1 cellular context compared by ENCODE assay signal in the genomic region with DNA sequence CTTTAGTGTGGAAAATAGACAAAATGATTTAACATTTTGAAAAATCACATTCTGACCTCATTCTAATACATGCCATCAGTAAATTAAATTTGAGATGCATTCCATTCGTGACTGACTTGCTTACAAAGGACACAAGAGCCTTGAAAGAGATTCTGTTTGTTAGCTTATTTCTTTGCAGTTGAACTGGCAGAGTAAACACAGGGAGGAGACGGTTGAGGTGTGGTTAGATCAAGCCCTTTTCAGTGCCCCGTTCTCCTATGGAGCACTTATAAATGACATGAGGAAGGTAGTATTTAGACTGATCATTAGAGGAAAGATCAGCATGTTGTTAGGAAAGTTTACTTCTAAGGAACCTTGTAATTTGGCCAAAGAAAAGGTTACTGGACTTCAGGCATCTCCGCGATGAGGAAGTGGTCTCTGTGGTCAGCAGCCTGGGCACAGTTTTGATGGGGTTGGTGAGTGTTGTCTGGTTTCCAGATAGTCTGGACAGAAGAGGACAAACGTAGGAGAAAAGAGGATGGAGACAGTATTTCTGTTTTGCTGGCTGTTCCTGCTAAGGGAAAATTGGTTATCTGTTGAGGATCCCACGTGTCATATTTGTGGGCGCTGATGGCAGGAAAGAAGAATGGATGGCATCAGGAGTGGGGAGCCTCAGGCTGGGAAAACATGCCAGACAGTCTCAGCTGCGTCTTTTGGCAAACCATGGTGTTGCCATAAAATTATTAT.
TF ChIP-seq lines count a peak whose summit lies in the region.

No MANE protein-coding gene starts in this region.

TF ChIP-seq in HepG2, 621 proteins besides CTCF, POLR2A, EP300 and RAD21 (continued from another document and continues in another):
- TF ChIP-seq ETS1 (CRISPR knock-in tag; IDR thresholded peaks at IDR 0.05) = no peak
- TF ChIP-seq SRSF1 (optimal IDR thresholded peaks at IDR 0.05; ENCODE audit: low read depth, low read length) = no peak
- TF ChIP-seq EHMT2 (IDR thresholded peaks at IDR 0.05; ENCODE audit: borderline replicate concordance, low read depth, low read length) = no peak
- TF ChIP-seq, protein P1, sequence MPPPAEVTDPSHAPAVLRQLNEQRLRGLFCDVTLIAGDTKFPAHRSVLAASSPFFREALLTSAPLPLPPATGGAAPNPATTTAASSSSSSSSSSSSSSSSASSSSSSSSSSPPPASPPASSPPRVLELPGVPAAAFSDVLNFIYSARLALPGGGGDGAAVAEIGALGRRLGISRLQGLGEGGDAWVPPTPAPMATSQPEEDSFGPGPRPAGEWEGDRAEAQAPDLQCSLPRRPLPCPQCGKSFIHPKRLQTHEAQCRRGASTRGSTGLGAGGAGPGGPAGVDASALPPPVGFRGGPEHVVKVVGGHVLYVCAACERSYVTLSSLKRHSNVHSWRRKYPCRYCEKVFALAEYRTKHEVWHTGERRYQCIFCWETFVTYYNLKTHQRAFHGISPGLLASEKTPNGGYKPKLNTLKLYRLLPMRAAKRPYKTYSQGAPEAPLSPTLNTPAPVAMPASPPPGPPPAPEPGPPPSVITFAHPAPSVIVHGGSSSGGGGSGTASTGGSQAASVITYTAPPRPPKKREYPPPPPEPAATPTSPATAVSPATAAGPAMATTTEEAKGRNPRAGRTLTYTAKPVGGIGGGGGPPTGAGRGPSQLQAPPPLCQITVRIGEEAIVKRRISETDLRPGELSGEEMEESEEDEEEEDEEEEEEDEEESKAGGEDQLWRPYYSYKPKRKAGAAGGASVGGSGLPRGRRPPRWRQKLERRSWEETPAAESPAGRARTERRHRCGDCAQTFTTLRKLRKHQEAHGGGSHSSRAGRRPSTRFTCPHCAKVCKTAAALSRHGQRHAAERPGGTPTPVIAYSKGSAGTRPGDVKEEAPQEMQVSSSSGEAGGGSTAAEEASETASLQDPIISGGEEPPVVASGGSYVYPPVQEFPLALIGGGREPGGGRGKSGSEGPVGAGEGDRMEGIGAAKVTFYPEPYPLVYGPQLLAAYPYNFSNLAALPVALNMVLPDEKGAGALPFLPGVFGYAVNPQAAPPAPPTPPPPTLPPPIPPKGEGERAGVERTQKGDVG (CRISPR knock-in tag; IDR thresholded peaks at IDR 0.05; ENCODE audit: borderline replicate concordance) = no peak
- TF ChIP-seq RFXANK (CRISPR knock-in tag; IDR thresholded peaks at IDR 0.05) = no peak
- no peak for TF ChIP-seq ZNF207 (IDR thresholded peaks at IDR 0.05; ENCODE audit: borderline replicate concordance)
- TF ChIP-seq FOXA1 (IDR thresholded peaks at IDR 0.05) = no peak
- peak; percentile 76 for TF ChIP-seq FOXA1 (CRISPR knock-in tag; IDR thresholded peaks at IDR 0.05)
- TF ChIP-seq, protein P2, sequence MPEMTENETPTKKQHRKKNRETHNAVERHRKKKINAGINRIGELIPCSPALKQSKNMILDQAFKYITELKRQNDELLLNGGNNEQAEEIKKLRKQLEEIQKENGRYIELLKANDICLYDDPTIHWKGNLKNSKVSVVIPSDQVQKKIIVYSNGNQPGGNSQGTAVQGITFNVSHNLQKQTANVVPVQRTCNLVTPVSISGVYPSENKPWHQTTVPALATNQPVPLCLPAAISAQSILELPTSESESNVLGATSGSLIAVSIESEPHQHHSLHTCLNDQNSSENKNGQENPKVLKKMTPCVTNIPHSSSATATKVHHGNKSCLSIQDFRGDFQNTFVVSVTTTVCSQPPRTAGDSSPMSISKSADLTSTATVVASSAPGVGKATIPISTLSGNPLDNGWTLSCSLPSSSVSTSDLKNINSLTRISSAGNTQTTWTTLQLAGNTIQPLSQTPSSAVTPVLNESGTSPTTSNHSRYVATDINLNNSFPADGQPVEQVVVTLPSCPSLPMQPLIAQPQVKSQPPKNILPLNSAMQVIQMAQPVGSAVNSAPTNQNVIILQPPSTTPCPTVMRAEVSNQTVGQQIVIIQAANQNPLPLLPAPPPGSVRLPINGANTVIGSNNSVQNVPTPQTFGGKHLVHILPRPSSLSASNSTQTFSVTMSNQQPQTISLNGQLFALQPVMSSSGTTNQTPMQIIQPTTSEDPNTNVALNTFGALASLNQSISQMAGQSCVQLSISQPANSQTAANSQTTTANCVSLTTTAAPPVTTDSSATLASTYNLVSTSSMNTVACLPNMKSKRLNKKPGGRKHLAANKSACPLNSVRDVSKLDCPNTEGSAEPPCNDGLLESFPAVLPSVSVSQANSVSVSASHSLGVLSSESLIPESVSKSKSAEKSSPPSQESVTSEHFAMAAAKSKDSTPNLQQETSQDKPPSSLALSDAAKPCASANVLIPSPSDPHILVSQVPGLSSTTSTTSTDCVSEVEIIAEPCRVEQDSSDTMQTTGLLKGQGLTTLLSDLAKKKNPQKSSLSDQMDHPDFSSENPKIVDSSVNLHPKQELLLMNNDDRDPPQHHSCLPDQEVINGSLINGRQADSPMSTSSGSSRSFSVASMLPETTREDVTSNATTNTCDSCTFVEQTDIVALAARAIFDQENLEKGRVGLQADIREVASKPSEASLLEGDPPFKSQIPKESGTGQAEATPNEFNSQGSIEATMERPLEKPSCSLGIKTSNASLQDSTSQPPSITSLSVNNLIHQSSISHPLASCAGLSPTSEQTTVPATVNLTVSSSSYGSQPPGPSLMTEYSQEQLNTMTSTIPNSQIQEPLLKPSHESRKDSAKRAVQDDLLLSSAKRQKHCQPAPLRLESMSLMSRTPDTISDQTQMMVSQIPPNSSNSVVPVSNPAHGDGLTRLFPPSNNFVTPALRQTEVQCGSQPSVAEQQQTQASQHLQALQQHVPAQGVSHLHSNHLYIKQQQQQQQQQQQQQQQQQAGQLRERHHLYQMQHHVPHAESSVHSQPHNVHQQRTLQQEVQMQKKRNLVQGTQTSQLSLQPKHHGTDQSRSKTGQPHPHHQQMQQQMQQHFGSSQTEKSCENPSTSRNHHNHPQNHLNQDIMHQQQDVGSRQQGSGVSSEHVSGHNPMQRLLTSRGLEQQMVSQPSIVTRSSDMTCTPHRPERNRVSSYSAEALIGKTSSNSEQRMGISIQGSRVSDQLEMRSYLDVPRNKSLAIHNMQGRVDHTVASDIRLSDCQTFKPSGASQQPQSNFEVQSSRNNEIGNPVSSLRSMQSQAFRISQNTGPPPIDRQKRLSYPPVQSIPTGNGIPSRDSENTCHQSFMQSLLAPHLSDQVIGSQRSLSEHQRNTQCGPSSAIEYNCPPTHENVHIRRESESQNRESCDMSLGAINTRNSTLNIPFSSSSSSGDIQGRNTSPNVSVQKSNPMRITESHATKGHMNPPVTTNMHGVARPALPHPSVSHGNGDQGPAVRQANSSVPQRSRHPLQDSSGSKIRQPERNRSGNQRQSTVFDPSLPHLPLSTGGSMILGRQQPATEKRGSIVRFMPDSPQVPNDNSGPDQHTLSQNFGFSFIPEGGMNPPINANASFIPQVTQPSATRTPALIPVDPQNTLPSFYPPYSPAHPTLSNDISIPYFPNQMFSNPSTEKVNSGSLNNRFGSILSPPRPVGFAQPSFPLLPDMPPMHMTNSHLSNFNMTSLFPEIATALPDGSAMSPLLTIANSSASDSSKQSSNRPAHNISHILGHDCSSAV (CRISPR knock-in tag; IDR thresholded peaks at IDR 0.05; ENCODE audit: borderline replicate concordance) = no peak
- no peak for TF ChIP-seq PHF21A (CRISPR knock-in tag; IDR thresholded peaks at IDR 0.05)
- TF ChIP-seq, protein P3, sequence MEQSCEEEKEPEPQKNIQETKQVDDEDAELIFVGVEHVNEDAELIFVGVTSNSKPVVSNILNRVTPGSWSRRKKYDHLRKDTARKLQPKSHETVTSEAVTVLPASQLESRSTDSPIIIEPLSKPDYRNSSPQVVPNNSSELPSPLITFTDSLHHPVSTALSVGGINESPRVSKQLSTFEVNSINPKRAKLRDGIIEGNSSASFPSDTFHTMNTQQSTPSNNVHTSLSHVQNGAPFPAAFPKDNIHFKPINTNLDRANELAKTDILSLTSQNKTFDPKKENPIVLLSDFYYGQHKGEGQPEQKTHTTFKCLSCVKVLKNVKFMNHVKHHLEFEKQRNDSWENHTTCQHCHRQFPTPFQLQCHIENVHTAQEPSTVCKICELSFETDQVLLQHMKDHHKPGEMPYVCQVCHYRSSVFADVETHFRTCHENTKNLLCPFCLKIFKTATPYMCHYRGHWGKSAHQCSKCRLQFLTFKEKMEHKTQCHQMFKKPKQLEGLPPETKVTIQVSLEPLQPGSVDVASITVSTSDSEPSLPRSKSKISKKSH (CRISPR knock-in tag; IDR thresholded peaks at IDR 0.05; ENCODE audit: borderline replicate concordance) = no peak
- TF ChIP-seq, protein P4, sequence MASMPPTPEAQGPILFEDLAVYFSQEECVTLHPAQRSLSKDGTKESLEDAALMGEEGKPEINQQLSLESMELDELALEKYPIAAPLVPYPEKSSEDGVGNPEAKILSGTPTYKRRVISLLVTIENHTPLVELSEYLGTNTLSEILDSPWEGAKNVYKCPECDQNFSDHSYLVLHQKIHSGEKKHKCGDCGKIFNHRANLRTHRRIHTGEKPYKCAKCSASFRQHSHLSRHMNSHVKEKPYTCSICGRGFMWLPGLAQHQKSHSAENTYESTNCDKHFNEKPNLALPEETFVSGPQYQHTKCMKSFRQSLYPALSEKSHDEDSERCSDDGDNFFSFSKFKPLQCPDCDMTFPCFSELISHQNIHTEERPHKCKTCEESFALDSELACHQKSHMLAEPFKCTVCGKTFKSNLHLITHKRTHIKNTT (CRISPR knock-in tag; IDR thresholded peaks at IDR 0.05) = no peak
- no peak for TF ChIP-seq ZNF292 (CRISPR knock-in tag; IDR thresholded peaks at IDR 0.05; ENCODE audit: borderline replicate concordance, low read depth)
- TF ChIP-seq CCDC6 (CRISPR knock-in tag; IDR thresholded peaks at IDR 0.05) = no peak
- TF ChIP-seq HNRNPK (IDR thresholded peaks at IDR 0.05; ENCODE audit: low read depth, low read length, poor library complexity, severe bottlenecking) = no peak
- no peak for TF ChIP-seq NR2F2 (IDR thresholded peaks at IDR 0.05; ENCODE audit: borderline replicate concordance, low read depth)
- peak; percentile 28; the same call in 1 of the 2 replicates for TF ChIP-seq TARDBP (CRISPR knock-in tag; IDR thresholded peaks at IDR 0.05)
- no peak for TF ChIP-seq ZNF3 (CRISPR knock-in tag; IDR thresholded peaks at IDR 0.05)
- no peak for TF ChIP-seq ZNF773 (CRISPR knock-in tag; IDR thresholded peaks at IDR 0.05; ENCODE audit: borderline replicate concordance)
- TF ChIP-seq ZFX (CRISPR knock-in tag; IDR thresholded peaks at IDR 0.05; ENCODE audit: low read depth) = no peak
- no peak for TF ChIP-seq PAWR (CRISPR knock-in tag; IDR thresholded peaks at IDR 0.05; ENCODE audit: borderline replicate concordance)
- no peak for TF ChIP-seq PRPF4 (IDR thresholded peaks at IDR 0.05; ENCODE audit: low read depth, low read length, poor library complexity, severe bottlenecking)
- no peak for TF ChIP-seq ZNF569 (CRISPR knock-in tag; IDR thresholded peaks at IDR 0.05; ENCODE audit: borderline replicate concordance)
- TF ChIP-seq, protein P5, sequence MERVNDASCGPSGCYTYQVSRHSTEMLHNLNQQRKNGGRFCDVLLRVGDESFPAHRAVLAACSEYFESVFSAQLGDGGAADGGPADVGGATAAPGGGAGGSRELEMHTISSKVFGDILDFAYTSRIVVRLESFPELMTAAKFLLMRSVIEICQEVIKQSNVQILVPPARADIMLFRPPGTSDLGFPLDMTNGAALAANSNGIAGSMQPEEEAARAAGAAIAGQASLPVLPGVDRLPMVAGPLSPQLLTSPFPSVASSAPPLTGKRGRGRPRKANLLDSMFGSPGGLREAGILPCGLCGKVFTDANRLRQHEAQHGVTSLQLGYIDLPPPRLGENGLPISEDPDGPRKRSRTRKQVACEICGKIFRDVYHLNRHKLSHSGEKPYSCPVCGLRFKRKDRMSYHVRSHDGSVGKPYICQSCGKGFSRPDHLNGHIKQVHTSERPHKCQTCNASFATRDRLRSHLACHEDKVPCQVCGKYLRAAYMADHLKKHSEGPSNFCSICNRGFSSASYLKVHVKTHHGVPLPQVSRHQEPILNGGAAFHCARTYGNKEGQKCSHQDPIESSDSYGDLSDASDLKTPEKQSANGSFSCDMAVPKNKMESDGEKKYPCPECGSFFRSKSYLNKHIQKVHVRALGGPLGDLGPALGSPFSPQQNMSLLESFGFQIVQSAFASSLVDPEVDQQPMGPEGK (CRISPR knock-in tag; IDR thresholded peaks at IDR 0.05) = no peak
- TF ChIP-seq ARID3A (IDR thresholded peaks at IDR 0.05; ENCODE audit: low read depth, low read length) = no peak
- no peak for TF ChIP-seq KLF11 (CRISPR knock-in tag; IDR thresholded peaks at IDR 0.05)
- no peak for TF ChIP-seq ZSCAN9 (CRISPR knock-in tag; IDR thresholded peaks at IDR 0.05; ENCODE audit: borderline replicate concordance)
- no peak for TF ChIP-seq SOX6 (IDR thresholded peaks at IDR 0.05)
- TF ChIP-seq SOX6 (CRISPR knock-in tag; IDR thresholded peaks at IDR 0.05) = peak; percentile 26; the same call in 1 of the 2 replicates
- no peak for TF ChIP-seq ZBTB39 (CRISPR knock-in tag; IDR thresholded peaks at IDR 0.05)
- TF ChIP-seq TAF1 (CRISPR knock-in tag; IDR thresholded peaks at IDR 0.05) = no peak
